In the genomic region with DNA sequence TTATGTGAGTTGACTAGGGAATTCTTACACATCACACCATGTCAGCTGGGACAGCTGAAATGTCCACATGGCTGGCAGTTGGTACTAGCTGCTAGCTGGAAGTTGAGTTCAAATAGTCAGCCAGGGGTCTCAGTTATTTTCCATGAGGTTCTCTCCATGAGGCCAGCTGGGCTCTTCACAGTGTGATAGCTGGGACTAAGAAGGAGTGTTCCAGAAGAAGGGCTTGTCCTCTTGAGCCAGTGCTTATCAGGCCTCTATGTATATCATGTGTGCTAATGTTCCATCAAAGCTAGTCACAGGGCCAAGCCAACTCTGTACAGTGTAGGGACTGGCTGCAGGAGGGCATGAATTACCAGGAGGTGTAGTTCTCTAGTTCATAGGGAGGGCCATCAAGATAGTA, we compare ENCODE assay signal across 15 cellular contexts.
"Had no signal": no experiment of that assay in that cellular context is flagged by ENCODE, and none has a peak within 500 bp of the region (broad histone marks: within the 10 kb centered on the region; RNA-seq: fewer than 3 reads in every experiment).

No MANE protein-coding gene starts in this region.

- H3K27ac ChIP-seq: brain microvascular endothelial cell, lower lobe of right lung, parathyroid adenoma, thoracic aorta had no signal

- H3K4me3 ChIP-seq: lower lobe of right lung, thoracic aorta had no signal

- H3K27ac Mint-ChIP-seq: activated T-helper 17 cell treated with anti-CD3 and anti-CD28 coated beads, Interleukin-2, amount 50 U/mL, for 72 hours; endodermal cell; mesothelial cell of epicardium had no signal

- H3K9ac ChIP-seq: parathyroid adenoma had no signal

- H3K27me3 ChIP-seq: brain microvascular endothelial cell had no signal

- DNase-seq: activated CD4-positive, CD25-positive, alpha-beta regulatory T cell treated with anti-CD3 and anti-CD28 coated beads, Interleukin-2, amount 50 U/mL, for 72 hours; activated naive CD4-positive, alpha-beta T cell treated with Interleukin-2 at 50 U/mL for 16 hours; anterior cingulate cortex; brain microvascular endothelial cell; endodermal cell; hippocampal formation; kidney glomerular epithelial cell; lower lobe of right lung; T-helper 1 cell; T1000 had no signal

- H3K9me3 Mint-ChIP-seq: activated T-helper 17 cell treated with anti-CD3 and anti-CD28 coated beads, Interleukin-2, amount 50 U/mL, for 72 hours had no signal

- H3K27me3 Mint-ChIP-seq: activated T-helper 17 cell treated with anti-CD3 and anti-CD28 coated beads, Interleukin-2, amount 50 U/mL, for 72 hours had no signal

- H3K4me1 Mint-ChIP-seq: endodermal cell, mesothelial cell of epicardium had no signal

- H3K4me1 ChIP-seq: lower lobe of right lung, parathyroid adenoma had no signal

- H3K9me3 ChIP-seq: lower lobe of right lung, thoracic aorta had no signal

- H3K4me3 Mint-ChIP-seq: activated T-helper 17 cell treated with anti-CD3 and anti-CD28 coated beads, Interleukin-2, amount 50 U/mL, for 72 hours; endodermal cell; mesothelial cell of epicardium had no signal

- ATAC-seq: activated T-helper 17 cell treated with anti-CD3 and anti-CD28 coated beads, Interleukin-2, amount 50 U/mL, for 72 hours; lower lobe of right lung; SK-N-SH treated with all-trans-retinoic acid at 6 μM for 48 hours had no signal
